16 cellular contexts compared by ENCODE assay signal in the genomic region with DNA sequence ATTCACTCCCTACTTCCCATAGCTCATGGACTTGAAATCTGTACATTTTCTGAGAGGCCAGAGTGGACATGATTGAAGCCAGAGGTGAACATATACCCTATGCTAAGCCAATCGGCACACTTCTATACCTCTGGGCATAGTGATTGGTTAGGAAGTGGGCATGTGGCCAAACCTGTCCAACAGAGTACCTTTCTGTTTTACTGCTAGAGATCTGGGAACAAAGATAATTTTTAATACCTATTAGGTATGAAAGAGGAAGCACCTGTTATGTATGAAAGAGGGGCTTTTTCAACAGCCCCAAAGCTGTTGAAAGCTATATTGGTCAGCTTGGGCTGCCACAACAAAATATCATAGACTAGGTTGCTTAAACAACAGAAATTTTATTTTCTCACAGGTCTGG.
A peak's percentile ranks its signal among the peaks of the same experiment; 100 is the strongest.
DNase-seq lines count a peak whose midpoint lies in the region; ATAC-seq and TF ChIP-seq lines count a peak whose summit lies in the region.
"Had no signal": no experiment of that assay in that cellular context is flagged by ENCODE, and none has a peak within 500 bp of the region (broad histone marks: within the 10 kb centered on the region; RNA-seq: fewer than 3 reads in every experiment).

No MANE protein-coding gene starts in this region.

- no peaks in the 10 kb centered on the region for H3K27me3 ChIP-seq in KMS-11 (ENCODE audit: insufficient read depth, low read depth)
- H3K27me3 ChIP-seq: colonic mucosa, neutrophil had no signal

- ATAC-seq in GM19463 (IDR thresholded peaks at IDR 0.05; ENCODE audit: unreplicated experiment): peak; percentile 45
- peak; percentile 46 for ATAC-seq in HG02938 (IDR thresholded peaks at IDR 0.05; ENCODE audit: unreplicated experiment)

- no peaks in the 10 kb centered on the region for H3K36me3 ChIP-seq in KMS-11 (ENCODE audit: insufficient read depth)
- H3K36me3 ChIP-seq: colonic mucosa, neutrophil had no signal

- H3K4me3 ChIP-seq in GM12865 (ENCODE audit: low read depth, low read length) (no peak overlapping the region), KMS-11 (IDR thresholded peaks at IDR 0.05; ENCODE audit: insufficient read depth, low read depth, low read length) (no peak overlapping the region)
- H3K4me3 ChIP-seq: colonic mucosa had no signal

- H3K9ac ChIP-seq in KMS-11: no peak overlapping the region

- DNase-seq in GM12865 (ENCODE audit: low read depth): peak; percentile 77
- no peak for DNase-seq in D341Med (ENCODE audit: low spot score)
- DNase-seq in stimulated activated CD4-positive, alpha-beta T cell treated with anti-CD3 and anti-CD28 coated beads, Interleukin-4, amount 100 ng/mL, for 1 hour: no peak
- no peak for DNase-seq in cerebellar nuclear complex (lab: John Stamatoyannopoulos, UW)
- DNase-seq in stimulated activated CD4-positive, alpha-beta T cell treated with anti-CD3 and anti-CD28 coated beads, Interleukin-4, amount 100 ng/mL, for 24 hours: no peak
- DNase-seq: activated CD4-positive, alpha-beta T cell treated with anti-CD3 and anti-CD28 coated beads, Interleukin-2, amount 50 U/mL, for 4 hours; activated naive CD4-positive, alpha-beta T cell treated with anti-CD3 and anti-CD28 coated beads, Interleukin-2, amount 50 U/mL, for 16 hours; colonic mucosa; DMS153; kidney glomerular epithelial cell; NCI-H1417; NCI-H69 had no signal

- H3K4me1 ChIP-seq in KMS-11 (ENCODE audit: low read depth, poor library complexity, severe bottlenecking): peaks cover 33% of the 10 kb centered on the region
- H3K4me1 ChIP-seq: colonic mucosa had no signal

- H3K79me2 ChIP-seq in KMS-11 (ENCODE audit: insufficient read depth, low read depth): no peaks in the 10 kb centered on the region; the same call in 1 of the 2 replicates

- H2AFZ ChIP-seq in KMS-11 (ENCODE audit: low read depth): no peak overlapping the region

- H4K20me1 ChIP-seq in KMS-11 (ENCODE audit: insufficient read depth): no peaks in the 10 kb centered on the region

- TF ChIP-seq CTCF in GM12865 (IDR thresholded peaks at IDR 0.05; ENCODE audit: insufficient read depth, low read depth, low read length, missing control alignments): no peak
- TF ChIP-seq CTCF in KMS-11 (conservative IDR thresholded peaks at IDR 0.05; ENCODE audit: low read depth, low read length): no peak

- no peak overlapping the region for H3K27ac ChIP-seq in KMS-11
- H3K27ac ChIP-seq: colonic mucosa, neutrophil had no signal

- H3K4me2 ChIP-seq in KMS-11: peak overlapping the region; percentile 18; the same call in 1 of the 2 replicates
